Comparison of ENCODE assay signal across 1 cellular context in the genomic region with DNA sequence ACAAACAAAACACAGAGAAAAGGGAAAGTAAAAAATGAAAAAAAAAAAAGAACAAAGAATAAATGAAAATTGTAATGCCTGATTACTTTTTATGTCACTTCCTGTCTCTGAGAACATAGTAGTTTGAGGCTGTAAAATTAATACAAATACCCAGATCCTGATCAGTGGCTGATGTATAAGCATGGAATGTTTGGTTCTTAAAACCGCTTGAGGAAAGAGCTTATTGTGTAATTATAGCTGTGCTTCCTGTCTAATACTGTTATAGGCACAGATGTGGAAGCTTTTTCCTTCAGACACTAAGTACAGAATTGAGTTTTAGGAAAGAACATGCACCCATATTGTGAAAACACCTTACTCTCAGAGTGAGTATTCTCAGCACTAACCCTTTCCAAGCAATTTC.
TF ChIP-seq lines count a peak whose summit lies in the region.

No MANE protein-coding gene starts in this region.

TF ChIP-seq in K562, 482 proteins besides CTCF, POLR2A, EP300 and RAD21 (continued from another document):
- no peak for TF ChIP-seq SMAD1 (IDR thresholded peaks at IDR 0.05; ENCODE audit: low read depth, low read length, partially characterized antibody)
- no peak for TF ChIP-seq SMARCE1 (IDR thresholded peaks at IDR 0.05)
- no peak for TF ChIP-seq CLOCK (CRISPR knock-in tag; IDR thresholded peaks at IDR 0.05; ENCODE audit: borderline replicate concordance)
- TF ChIP-seq ZNF511 (CRISPR knock-in tag; IDR thresholded peaks at IDR 0.05), result no peak
